Comparison of ENCODE assay signal across 1 cellular context in genomic region chr2:189624648-189625355, GRCh38.
TF ChIP-seq lines count a peak whose summit lies in the region.

No MANE protein-coding gene starts in this region.

TF ChIP-seq in WTC11, 78 proteins besides CTCF, POLR2A, EP300 and RAD21 (continued from another document):
- TF ChIP-seq, protein P1, sequence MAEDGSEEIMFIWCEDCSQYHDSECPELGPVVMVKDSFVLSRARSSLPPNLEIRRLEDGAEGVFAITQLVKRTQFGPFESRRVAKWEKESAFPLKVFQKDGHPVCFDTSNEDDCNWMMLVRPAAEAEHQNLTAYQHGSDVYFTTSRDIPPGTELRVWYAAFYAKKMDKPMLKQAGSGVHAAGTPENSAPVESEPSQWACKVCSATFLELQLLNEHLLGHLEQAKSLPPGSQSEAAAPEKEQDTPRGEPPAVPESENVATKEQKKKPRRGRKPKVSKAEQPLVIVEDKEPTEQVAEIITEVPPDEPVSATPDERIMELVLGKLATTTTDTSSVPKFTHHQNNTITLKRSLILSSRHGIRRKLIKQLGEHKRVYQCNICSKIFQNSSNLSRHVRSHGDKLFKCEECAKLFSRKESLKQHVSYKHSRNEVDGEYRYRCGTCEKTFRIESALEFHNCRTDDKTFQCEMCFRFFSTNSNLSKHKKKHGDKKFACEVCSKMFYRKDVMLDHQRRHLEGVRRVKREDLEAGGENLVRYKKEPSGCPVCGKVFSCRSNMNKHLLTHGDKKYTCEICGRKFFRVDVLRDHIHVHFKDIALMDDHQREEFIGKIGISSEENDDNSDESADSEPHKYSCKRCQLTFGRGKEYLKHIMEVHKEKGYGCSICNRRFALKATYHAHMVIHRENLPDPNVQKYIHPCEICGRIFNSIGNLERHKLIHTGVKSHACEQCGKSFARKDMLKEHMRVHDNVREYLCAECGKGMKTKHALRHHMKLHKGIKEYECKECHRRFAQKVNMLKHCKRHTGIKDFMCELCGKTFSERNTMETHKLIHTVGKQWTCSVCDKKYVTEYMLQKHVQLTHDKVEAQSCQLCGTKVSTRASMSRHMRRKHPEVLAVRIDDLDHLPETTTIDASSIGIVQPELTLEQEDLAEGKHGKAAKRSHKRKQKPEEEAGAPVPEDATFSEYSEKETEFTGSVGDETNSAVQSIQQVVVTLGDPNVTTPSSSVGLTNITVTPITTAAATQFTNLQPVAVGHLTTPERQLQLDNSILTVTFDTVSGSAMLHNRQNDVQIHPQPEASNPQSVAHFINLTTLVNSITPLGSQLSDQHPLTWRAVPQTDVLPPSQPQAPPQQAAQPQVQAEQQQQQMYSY (CRISPR knock-in tag; IDR thresholded peaks at IDR 0.05), result no peak
- TF ChIP-seq, protein P2, sequence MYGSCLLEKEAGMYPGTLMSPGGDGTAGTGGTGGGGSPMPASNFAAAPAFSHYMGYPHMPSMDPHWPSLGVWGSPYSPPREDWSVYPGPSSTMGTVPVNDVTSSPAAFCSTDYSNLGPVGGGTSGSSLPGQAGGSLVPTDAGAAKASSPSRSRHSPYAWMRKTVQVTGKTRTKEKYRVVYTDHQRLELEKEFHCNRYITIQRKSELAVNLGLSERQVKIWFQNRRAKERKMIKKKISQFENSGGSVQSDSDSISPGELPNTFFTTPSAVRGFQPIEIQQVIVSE (CRISPR knock-in tag; IDR thresholded peaks at IDR 0.05; ENCODE audit: borderline replicate concordance), result no peak
- TF ChIP-seq ZNF263 (CRISPR knock-in tag; IDR thresholded peaks at IDR 0.05; ENCODE audit: low read depth) (no peak), MAX (CRISPR knock-in tag; IDR thresholded peaks at IDR 0.05) (no peak), ZBTB21 (CRISPR knock-in tag; IDR thresholded peaks at IDR 0.05; ENCODE audit: borderline replicate concordance) (no peak)
